8 cellular contexts compared by ENCODE assay signal in genomic region chr17:30666838-30667508, GRCh38.
DNase-seq lines count a peak whose midpoint lies in the region; ATAC-seq and TF ChIP-seq lines count a peak whose summit lies in the region.
"Not testable (repeated sequence)": the region's sequence is repeated elsewhere in the genome, so short reads cannot be mapped to it uniquely, and the experiment has no call there.

No MANE protein-coding gene starts in this region.

- POLR2A ChIA-PET in T-cell (lab: Charles Lee) = not testable (repeated sequence)

- not testable (repeated sequence) for H3K4me1 ChIP-seq in ACC112 (ENCODE audit: control insufficient read depth, insufficient read depth, low read length, unreplicated experiment); HUES48 (ENCODE audit: control insufficient read depth, insufficient read depth, low read length); ascending aorta; iPS-20b (ENCODE audit: insufficient read depth, low read length)

- not testable (repeated sequence) for TF ChIP-seq CTCF in ascending aorta (IDR thresholded peaks at IDR 0.05); neural crest cell (conservative IDR thresholded peaks at IDR 0.05)

- peak overlapping the region; percentile 71 for H3K4me3 ChIP-seq in ACC112 (ENCODE audit: low read depth, low read length)
- peak overlapping the region; percentile 59 for H3K4me3 ChIP-seq in HUES48 (ENCODE audit: low read depth, low read length)
- peak overlapping the region; percentile 65 to 72 for H3K4me3 ChIP-seq in ascending aorta
- peak overlapping the region; percentile 65 for H3K4me3 ChIP-seq in iPS-20b (ENCODE audit: low read length)

- not testable (repeated sequence) for ATAC-seq in T-cell (replicated peaks in 1 of 4); stimulated activated memory B cell treated with anti-CD40 and anti-IgM and Interleukin-4, amounts not matched to agents 10 μg/mL and 1 μg/mL and 100 μg/mL, for 72 hours
- peak; percentile 8 for ATAC-seq in esophagus mucosa

- H3K36me3 ChIP-seq in ACC112 (ENCODE audit: insufficient read depth, low read length); HUES48 (ENCODE audit: control insufficient read depth, insufficient read depth, low read length); ascending aorta; iPS-20b (ENCODE audit: insufficient read depth, low read depth, low read length): not testable (repeated sequence)

- H3K9me3 ChIP-seq in HUES48 (ENCODE audit: control insufficient read depth, insufficient read depth, low read length); ascending aorta; iPS-20b (ENCODE audit: insufficient read depth, low read depth, low read length): not testable (repeated sequence)

- peak overlapping the region; percentile 55 to 67 (median 63) for H3K4me3 Mint-ChIP-seq in T-cell
- H3K4me3 Mint-ChIP-seq in neural crest cell = peak overlapping the region; percentile 79
- H3K4me3 Mint-ChIP-seq in stimulated activated memory B cell treated with anti-CD40 and anti-IgM and Interleukin-4, amounts not matched to agents 10 μg/mL and 1 μg/mL and 100 μg/mL, for 72 hours = peak overlapping the region; percentile 59

- DNase-seq in T-cell; ascending aorta (ENCODE audit: low spot score in 2 of 2); neural crest cell (ENCODE audit: low read depth, low spot score): not testable (repeated sequence)

- not testable (repeated sequence) for H3K9me3 Mint-ChIP-seq in T-cell; neural crest cell; stimulated activated memory B cell treated with anti-CD40 and anti-IgM and Interleukin-4, amounts not matched to agents 10 μg/mL and 1 μg/mL and 100 μg/mL, for 72 hours

- H2AFZ ChIP-seq in ACC112 (ENCODE audit: low read length, unreplicated experiment) = not testable (repeated sequence)

- not testable (repeated sequence) for H3K27me3 Mint-ChIP-seq in T-cell; neural crest cell (ENCODE audit: low read depth); stimulated activated memory B cell treated with anti-CD40 and anti-IgM and Interleukin-4, amounts not matched to agents 10 μg/mL and 1 μg/mL and 100 μg/mL, for 72 hours

- not testable (repeated sequence) for H3K79me2 ChIP-seq in ACC112 (ENCODE audit: control insufficient read depth, insufficient read depth, low read length, unreplicated experiment)

- not testable (repeated sequence) for H3K4me1 Mint-ChIP-seq in T-cell; stimulated activated memory B cell treated with anti-CD40 and anti-IgM and Interleukin-4, amounts not matched to agents 10 μg/mL and 1 μg/mL and 100 μg/mL, for 72 hours
- H3K4me1 Mint-ChIP-seq in neural crest cell = peaks cover 13% of the 10 kb centered on the region

- not testable (repeated sequence) for H3K27ac ChIP-seq in ACC112 (ENCODE audit: low read depth, low read length); ascending aorta
- H3K27ac ChIP-seq in HUES48 (ENCODE audit: low read depth, low read length) (peak overlapping the region; percentile 90), iPS-20b (ENCODE audit: low read length) (peak overlapping the region; percentile 54)

- H3K27ac Mint-ChIP-seq in T-cell (peak overlapping the region in 1 of 2 donors; percentile 48), neural crest cell (ENCODE audit: unreplicated experiment) (peak overlapping the region; percentile 27)
- peak overlapping the region; percentile 30 for H3K27ac Mint-ChIP-seq in stimulated activated memory B cell treated with anti-CD40 and anti-IgM and Interleukin-4, amounts not matched to agents 10 μg/mL and 1 μg/mL and 100 μg/mL, for 72 hours

- H3K27me3 ChIP-seq in ACC112 (ENCODE audit: insufficient read depth, low read length); HUES48 (ENCODE audit: control insufficient read depth, insufficient read depth, low read length); ascending aorta; iPS-20b (ENCODE audit: insufficient read depth, low read length): not testable (repeated sequence)

- CTCF ChIA-PET in T-cell (lab: Charles Lee) = not testable (repeated sequence)

- intact Hi-C loops in ascending aorta (cut with DNase I) = not testable (repeated sequence)

- not testable (repeated sequence) for H3K36me3 Mint-ChIP-seq in T-cell; neural crest cell (ENCODE audit: low read depth); stimulated activated memory B cell treated with anti-CD40 and anti-IgM and Interleukin-4, amounts not matched to agents 10 μg/mL and 1 μg/mL and 100 μg/mL, for 72 hours

- H3K9ac ChIP-seq in HUES48 (ENCODE audit: low read depth, low read length) = not testable (repeated sequence)
- peak overlapping the region; percentile 75; the same call in 1 of the 2 replicates for H3K9ac ChIP-seq in iPS-20b (ENCODE audit: low read depth, low read length)
